In the genomic region with DNA sequence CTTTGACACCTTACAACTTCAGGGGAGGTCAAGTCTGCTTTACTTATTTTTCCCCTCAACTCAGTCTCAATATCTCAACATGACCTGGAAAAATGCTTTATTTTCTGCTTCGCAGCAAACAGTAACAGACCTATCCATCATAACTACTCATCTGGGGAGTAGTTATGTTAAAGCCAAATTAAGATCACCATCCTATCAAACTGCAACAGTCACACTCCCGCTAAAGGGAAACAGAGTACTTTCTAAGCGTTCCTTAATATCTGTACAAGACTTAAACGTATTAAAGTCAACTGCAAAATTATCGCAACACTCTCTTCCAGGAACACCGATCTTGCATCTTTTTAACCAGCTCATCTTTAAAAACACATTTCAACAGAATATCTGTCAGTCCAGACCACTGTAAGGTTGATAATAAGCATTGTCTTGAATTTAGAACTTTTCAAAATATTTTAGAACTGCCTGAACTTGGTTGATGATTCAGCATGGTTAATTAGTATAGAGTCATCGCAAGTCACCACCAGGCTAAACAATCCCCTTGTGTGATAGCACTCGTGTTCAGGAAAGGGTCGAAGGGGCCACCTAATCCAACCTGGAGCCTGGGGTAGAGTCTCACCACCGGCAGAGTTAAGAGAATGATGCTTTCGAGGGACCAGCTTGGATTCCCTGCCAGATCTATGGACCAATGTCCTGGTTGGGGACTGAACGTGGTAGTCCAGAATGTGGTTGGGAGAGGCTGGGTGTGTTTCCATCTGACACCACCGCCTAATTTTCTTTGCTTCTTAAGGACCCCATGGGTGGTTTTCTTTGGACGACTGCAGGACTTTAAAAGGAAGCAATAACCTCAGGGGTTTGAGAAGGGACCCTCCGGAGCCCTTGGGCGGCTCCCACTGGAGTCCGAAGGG, we compare ENCODE assay signal across 8 cellular contexts. TPM values are rescaled to one million over a fixed set of nuclear protein-coding genes. Genes with fewer than 3 reads are reported as not detected.
A peak's percentile ranks its signal among the peaks of the same experiment; 100 is the strongest.
DNase-seq lines count a peak whose midpoint lies in the region; FAIRE-seq and TF ChIP-seq lines count a peak whose summit lies in the region.

No MANE protein-coding gene starts in this region.

- H4K20me1 ChIP-seq in keratinocyte (ENCODE audit: control insufficient read depth, extremely low read depth, insufficient read depth, low read length): peaks cover 2% of the 10 kb centered on the region

- no peak for TF ChIP-seq CTCF in keratinocyte (optimal IDR thresholded peaks at IDR 0.05 in 1 of 3, IDR thresholded peaks at IDR 0.05 in 1 of 3, conservative IDR thresholded peaks at IDR 0.05 in 1 of 3; ENCODE audit: extremely low read depth in 1 of 3, insufficient read depth in 2 of 3, low read length in 3 of 3)

- peak overlapping the region; percentile 95 to 99 (median 96) for H3K4me3 ChIP-seq in keratinocyte (ENCODE audit: control insufficient read depth in 2 of 3, extremely low read depth in 1 of 3, insufficient read depth in 2 of 3, low read depth in 1 of 3, low read length in 3 of 3)

- peak overlapping the region; percentile 95 for H3K4me2 ChIP-seq in keratinocyte (ENCODE audit: control insufficient read depth, extremely low read depth, insufficient read depth, low read depth, low read length)

- no peaks in the 10 kb centered on the region for H3K9me3 ChIP-seq in keratinocyte (ENCODE audit: control insufficient read depth, low read depth, low read length)

- no peaks in the 10 kb centered on the region for H3K9me1 ChIP-seq in keratinocyte (ENCODE audit: control insufficient read depth, extremely low read depth, insufficient read depth, low read length)

- FAIRE-seq in keratinocyte (lab: Jason Lieb, UNC): peak; percentile 52

- peaks cover 0 to 4% of the 10 kb centered on the region in 2 experiments for H3K36me3 ChIP-seq in keratinocyte (ENCODE audit: control insufficient read depth in 2 of 2, extremely low read depth in 1 of 2, insufficient read depth in 2 of 2, low read length in 2 of 2)

- peaks cover 21% of the 10 kb centered on the region for H3K4me1 ChIP-seq in keratinocyte (ENCODE audit: control insufficient read depth, extremely low read depth, insufficient read depth, low read length)

- H3K27ac ChIP-seq in keratinocyte (ENCODE audit: control insufficient read depth, insufficient read depth, low read length): peak overlapping the region; percentile 91

- no peak overlapping the region for H2AFZ ChIP-seq in keratinocyte (ENCODE audit: control insufficient read depth, low read length)

- dilution Hi-C loops in keratinocyte (cut with MboI; ENCODE audit: extremely low pct_ligation_motif_present, low sequenced_read_pairs): no loop called here

- peaks cover 49% of the 10 kb centered on the region for H3K79me2 ChIP-seq in keratinocyte (ENCODE audit: control insufficient read depth, insufficient read depth, low read length)

- no peaks in the 10 kb centered on the region for H3K27me3 ChIP-seq in keratinocyte (ENCODE audit: control insufficient read depth, extremely low read depth, insufficient read depth, low read length)

- H3K9ac ChIP-seq in keratinocyte (ENCODE audit: control insufficient read depth, extremely low read depth, insufficient read depth, low read length): peak overlapping the region; percentile 92

- DNase-seq in NCI-H2107 treated with DMSO at 0.1 percent for 48 hours (lab: John Stamatoyannopoulos, UW; ENCODE audit: unreplicated experiment) (peak; percentile 49), NCI-H2107 (lab: John Stamatoyannopoulos, UW) (no peak), NCI-H69 (lab: John Stamatoyannopoulos, UW) (peak; percentile 75), amniotic epithelial cell (ENCODE audit: low read depth) (peak; percentile 32), keratinocyte (ENCODE audit: low read depth, low spot score) (no peak), NCI-H1436 (lab: John Stamatoyannopoulos, UW) (no peak), NK-92 (lab: John Stamatoyannopoulos, UW; ENCODE audit: unreplicated experiment) (no peak)
- peak in 2 of 3 experiments; percentile 2 for DNase-seq in stimulated activated CD4-positive, alpha-beta T cell treated with anti-CD3 and anti-CD28 coated beads, TNF-alpha, amount 100 ng/mL, for 4 hours (ENCODE audit: low read depth in 3 of 3)

RNA-seq across cellular contexts. Expression of a gene that starts 1.0 kb away (rescaled TPM):
- 32.4 to 46.8 TPM (median 34.8 TPM) in 3 replicates for polyA plus RNA-seq in keratinocyte
- polyA plus RNA-seq in keratinocyte (2011; ENCODE audit: low read depth): 34.8 TPM
- 12.6 and 17.5 TPM in 2 replicates for polyA plus RNA-seq in keratinocyte (2011; cell fraction: cytosol; rRNA removed)
- 48.0 and 56.0 TPM in 2 replicates for polyA plus RNA-seq in keratinocyte (2011; cell fraction: nucleus; rRNA removed)
- 20.2 and 29.9 TPM in 2 replicates for polyA plus RNA-seq in keratinocyte (2012; ENCODE audit: low replicate concordance)
- polyA minus RNA-seq in keratinocyte: 40.7 to 84.1 TPM (median 56.1 TPM) in 3 replicates
- 19.4 TPM for polyA minus RNA-seq in keratinocyte (2011; cell fraction: cytosol; rRNA and poly(A)+ RNA removed)
- 62.6 and 104 TPM in 2 replicates for polyA minus RNA-seq in keratinocyte (2011; cell fraction: nucleus; rRNA and poly(A)+ RNA removed)

Comparison
In these comparisons a context has a peak if more than half of its experiments do, and no peak if none do; other contexts are left out.
1. DNase-seq: peak in NCI-H2107 treated with DMSO at 0.1 percent for 48 hours (single experiment), NCI-H69 (single experiment), amniotic epithelial cell (single experiment) and stimulated activated CD4-positive, alpha-beta T cell treated with anti-CD3 and anti-CD28 coated beads, TNF-alpha, amount 100 ng/mL, for 4 hours (2 of 3); none in NCI-H2107 (single experiment), keratinocyte (single experiment), NCI-H1436 (single experiment) and NK-92 (single experiment).